8 cellular contexts compared by ENCODE assay signal in genomic region chr2:190534310-190535118, GRCh38. TPM values are rescaled to one million over a fixed set of nuclear protein-coding genes. Genes with fewer than 3 reads are reported as not detected.
A peak's percentile ranks its signal among the peaks of the same experiment; 100 is the strongest.
DNase-seq lines count a peak whose midpoint lies in the region; ATAC-seq and TF ChIP-seq lines count a peak whose summit lies in the region.

NEMP2 (minus strand) TSS chr2:190534722; CDS start chr2:190534655, 67 bp downstream.

- H3K4me3 ChIP-seq in endodermal cell (ENCODE audit: low read length) (peak within 1 kb of the TSS; percentile 84), mesodermal cell (ENCODE audit: extremely low read depth, insufficient read depth, low read length, poor library complexity, severe bottlenecking) (peak within 1 kb of the TSS; percentile 56)

- peaks cover 25% of the 10 kb centered on the region for H3K9me3 Mint-ChIP-seq in endodermal cell

- H3K4me3 Mint-ChIP-seq in endodermal cell: peak within 1 kb of the TSS; percentile 73

- H3K36me3 ChIP-seq in endodermal cell (ENCODE audit: control insufficient read depth, insufficient read depth, low read length) (no peaks in the 10 kb centered on the region), mesodermal cell (ENCODE audit: control insufficient read depth, insufficient read depth, low read length) (no peaks in the 10 kb centered on the region)

- WGBS in endodermal cell (ENCODE audit: insufficient coverage in 1 of 2, insufficient read length in 1 of 2), 2 experiments: 1 to 6% methylated on average over 35 to 92 of the region's 92 CpGs
- WGBS in mesodermal cell (ENCODE audit: insufficient coverage in 2 of 2), 2 experiments: 1% methylated on average over 53 to 66 of the region's 92 CpGs

- no peaks in the 10 kb centered on the region for H3K27me3 ChIP-seq in endodermal cell (ENCODE audit: control insufficient read depth, insufficient read depth, low read length, poor library complexity, severe bottlenecking)

- TF ChIP-seq CTCF in endodermal cell (conservative IDR thresholded peaks at IDR 0.05): no peak

- peaks cover 8% of the 10 kb centered on the region for H3K4me1 ChIP-seq in endodermal cell (ENCODE audit: control insufficient read depth, insufficient read depth, low read length)
- peaks cover 11% of the 10 kb centered on the region for H3K4me1 ChIP-seq in mesodermal cell (ENCODE audit: control insufficient read depth, insufficient read depth, low read length, poor library complexity, severe bottlenecking)

- H3K27ac ChIP-seq in endodermal cell (ENCODE audit: low read depth, low read length) (peak within 1 kb of the TSS; percentile 79), mesodermal cell (ENCODE audit: low read depth, low read length, severe bottlenecking) (peak within 1 kb of the TSS; percentile 90)

- ATAC-seq in GM19324 (IDR thresholded peaks at IDR 0.05; ENCODE audit: low FRiP score, unreplicated experiment) (peak; percentile 83), HG03457 (IDR thresholded peaks at IDR 0.05; ENCODE audit: unreplicated experiment) (peak; percentile 59)

- peaks cover 3% of the 10 kb centered on the region for H3K27me3 Mint-ChIP-seq in endodermal cell (ENCODE audit: insufficient read depth)

- H3K27ac Mint-ChIP-seq in endodermal cell: peak within 1 kb of the TSS; percentile 94

- peaks cover 14% of the 10 kb centered on the region for H3K36me3 Mint-ChIP-seq in endodermal cell (ENCODE audit: low read depth)

- H3K9me3 ChIP-seq in endodermal cell (ENCODE audit: control insufficient read depth, low read length) (peaks cover 25% of the 10 kb centered on the region), mesodermal cell (ENCODE audit: control insufficient read depth, low read length) (peaks cover 14% of the 10 kb centered on the region)

- DNase-seq in CD1c-positive myeloid dendritic cell (ENCODE audit: extremely low spot score) (peak; percentile 80), NOMO-1 (lab: John Stamatoyannopoulos, UW; ENCODE audit: unreplicated experiment in 2 of 2) (peak; percentile 84 to 87), endodermal cell (peak; percentile 94)
- peak; percentile 67 to 87 (median 75) for DNase-seq in activated CD8-positive, alpha-beta memory T cell treated with anti-CD3 and anti-CD28 coated beads for 48 hours (ENCODE audit: low read depth in 2 of 3, low spot score in 2 of 3)
- peak; percentile 61 to 65 for DNase-seq in stimulated activated CD8-positive, alpha-beta memory T cell treated with anti-CD3 and anti-CD28 coated beads, Interleukin-2, amount 100 ng/mL, for 1 hour (ENCODE audit: low read depth in 2 of 2)

- peak within 1 kb of the TSS; percentile 49 for H3K9ac ChIP-seq in endodermal cell (ENCODE audit: extremely low read depth, low read length, poor library complexity, severe bottlenecking)

- peaks cover 21% of the 10 kb centered on the region for H3K4me1 Mint-ChIP-seq in endodermal cell

RNA-seq across cellular contexts. Expression of gene NEMP2, which starts in this region (rescaled TPM):
- total RNA-seq in endodermal cell: 10 to 100 TPM in 1 of 2 donors, 1 to 10 TPM in 1; 7.2 to 11.3 TPM
- polyA plus RNA-seq in endodermal cell (2013, experiment 1 of 2): 3.6 TPM
- polyA plus RNA-seq in endodermal cell (2013, experiment 2 of 2): 2.5 TPM
- polyA plus RNA-seq in mesodermal cell (2013, experiment 1 of 2): 2.9 TPM
- polyA plus RNA-seq in mesodermal cell (2013, experiment 2 of 2): 3.5 TPM

Comparison
In these comparisons a context has a peak if more than half of its experiments do, and no peak if none do; other contexts are left out.
1. Peak in every context shown above with its lines: DNase-seq, ATAC-seq, H3K4me3 ChIP-seq and H3K27ac ChIP-seq.